ENCODE assay signal across 20 cellular contexts in the genomic region with DNA sequence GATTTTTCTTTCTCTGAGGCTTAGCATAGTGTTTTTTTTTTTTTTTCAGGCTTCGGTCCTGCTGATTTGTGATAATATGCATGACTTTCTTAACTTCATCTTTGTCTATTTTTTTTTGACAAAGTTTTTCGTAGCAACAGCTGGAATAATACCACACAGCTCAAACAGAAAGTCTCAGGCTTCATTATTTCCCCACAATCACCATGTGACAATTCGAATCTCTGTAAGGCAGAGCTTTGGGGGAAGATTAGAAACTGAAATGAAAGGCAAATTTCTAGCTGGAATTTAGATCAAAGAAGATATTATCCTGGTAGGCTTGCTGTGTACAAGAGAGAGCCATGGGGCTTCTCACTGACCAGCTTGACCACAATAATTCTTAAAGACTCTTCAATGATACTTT. TPM values are rescaled to one million over a fixed set of nuclear protein-coding genes. Genes with fewer than 3 reads are reported as not detected.
DNase-seq lines count a peak whose midpoint lies in the region; ATAC-seq and TF ChIP-seq lines count a peak whose summit lies in the region.
"Had no signal": no experiment of that assay in that cellular context is flagged by ENCODE, and none has a peak within 500 bp of the region (broad histone marks: within the 10 kb centered on the region; RNA-seq: fewer than 3 reads in every experiment).

No MANE protein-coding gene starts in this region.

- H3K36me3 ChIP-seq in heart left ventricle (no peaks in the 10 kb centered on the region), right atrium auricular region (no peaks in the 10 kb centered on the region), skeletal muscle satellite cell (ENCODE audit: insufficient read depth, low read length) (no peaks in the 10 kb centered on the region)
- H3K36me3 ChIP-seq: MG63 had no signal

- peak overlapping the region in 9 of 12 donors; percentile 18 to 85 (median 69) for H3K27ac ChIP-seq in heart left ventricle
- H3K27ac ChIP-seq in right atrium auricular region: peak overlapping the region in 1 of 2 donors; percentile 5
- H3K27ac ChIP-seq: 22Rv1, SK-N-MC had no signal

- WGBS in heart left ventricle, 4 donors: 60 to 67% (median 61%) methylated on average over 3 of the region's 3 CpGs

- TF ChIP-seq CTCF in heart left ventricle (IDR thresholded peaks at IDR 0.05): no peak
- TF ChIP-seq CTCF in right atrium auricular region (IDR thresholded peaks at IDR 0.05): no peak

- TF ChIP-seq POLR2A in heart left ventricle (IDR thresholded peaks at IDR 0.05): no peak

- DNase-seq in heart left ventricle: no peak
- DNase-seq in right atrium auricular region (ENCODE audit: low spot score): no peak
- DNase-seq in RPMI8226: peak; percentile 45
- DNase-seq in foreskin melanocyte: peak; percentile 87
- DNase-seq in activated naive CD4-positive, alpha-beta T cell treated with anti-CD3 and anti-CD28 coated beads, Interleukin-2, amount 50 U/mL, for 72 hours (ENCODE audit: low spot score in 2 of 2): no peak
- DNase-seq in HPDE6-E6E7 (ENCODE audit: extremely low spot score): no peak
- DNase-seq: CD4-positive, CD25-positive, alpha-beta regulatory T cell; EL; MG63; NCI-H1092 treated with DMSO at 0.1 percent for 48 hours; NCI-H1694; NCI-H2227 treated with DMSO at 0.1 percent for 48 hours; NCI-H526 had no signal

- peaks cover 4 to 7% of the 10 kb centered on the region in 2 donors for H3K36me3 Mint-ChIP-seq in activated naive CD4-positive, alpha-beta T cell treated with anti-CD3 and anti-CD28 coated beads, Interleukin-2, amount 50 U/mL, for 72 hours
- H3K36me3 Mint-ChIP-seq: CD4-positive, CD25-positive, alpha-beta regulatory T cell had no signal

- no peak overlapping the region for H3K27ac Mint-ChIP-seq in activated naive CD4-positive, alpha-beta T cell treated with anti-CD3 and anti-CD28 coated beads, Interleukin-2, amount 50 U/mL, for 72 hours
- H3K27ac Mint-ChIP-seq: B cell had no signal

- peaks cover 0 to 9% (median 0%) of the 10 kb centered on the region in 12 donors for H3K9me3 ChIP-seq in heart left ventricle
- H3K9me3 ChIP-seq in right atrium auricular region: no peaks in the 10 kb centered on the region
- no peaks in the 10 kb centered on the region for H3K9me3 ChIP-seq in skeletal muscle satellite cell (replicated peaks; ENCODE audit: low read length)

- H3K4me2 ChIP-seq in skeletal muscle satellite cell (ENCODE audit: low read length): peak overlapping the region; percentile 41

- H3K4me1 ChIP-seq in heart left ventricle: peaks cover 0 to 54% (median 31%) of the 10 kb centered on the region in 12 donors
- peaks cover 0 to 26% of the 10 kb centered on the region in 2 donors for H3K4me1 ChIP-seq in right atrium auricular region
- H3K4me1 ChIP-seq in skeletal muscle satellite cell (ENCODE audit: control insufficient read depth, insufficient read depth, low read length): peaks cover 51% of the 10 kb centered on the region

- H3K4me3 ChIP-seq in heart left ventricle (no peak overlapping the region), right atrium auricular region (no peak overlapping the region), skeletal muscle satellite cell (ENCODE audit: low read length) (no peak overlapping the region)
- H3K4me3 ChIP-seq: MG63, SK-N-MC had no signal

- intact Hi-C loops in heart left ventricle (cut with DNase I): no loop called here

- H3K9me3 Mint-ChIP-seq in activated naive CD4-positive, alpha-beta T cell treated with anti-CD3 and anti-CD28 coated beads, Interleukin-2, amount 50 U/mL, for 72 hours: peaks cover 4 to 6% of the 10 kb centered on the region in 2 donors

- peak overlapping the region; percentile 73 for H3K9ac ChIP-seq in skeletal muscle satellite cell (ENCODE audit: low read depth, low read length)

- no peak for ATAC-seq in heart left ventricle
- no peak for ATAC-seq in activated naive CD4-positive, alpha-beta T cell treated with anti-CD3 and anti-CD28 coated beads, Interleukin-2, amount 50 U/mL, for 72 hours
- ATAC-seq in GM21360 (IDR thresholded peaks at IDR 0.05; ENCODE audit: unreplicated experiment): no peak

- no peaks in the 10 kb centered on the region for H3K27me3 ChIP-seq in heart left ventricle
- H3K27me3 ChIP-seq in right atrium auricular region: no peaks in the 10 kb centered on the region
- no peaks in the 10 kb centered on the region for H3K27me3 ChIP-seq in skeletal muscle satellite cell (ENCODE audit: control insufficient read depth, insufficient read depth, low read length)
- H3K27me3 ChIP-seq: MG63 had no signal

RNA-seq across cellular contexts. Expression of a gene that starts 12.3 kb away (rescaled TPM):
- total RNA-seq in heart left ventricle (10 to 100 TPM in 1 of 9 donors, 1 to 10 TPM in 3, under 1 TPM in 5; 0.16 to 11.2 (median 0.83) TPM), right atrium auricular region (1 to 10 TPM in 1 of 2 donors, under 1 TPM in 1; 0.55 to 1.6 TPM)
- polyA plus RNA-seq in heart left ventricle: under 1 TPM; 0.08 to 0.21 TPM
- not detected in 2 replicates for total RNA-seq in skeletal muscle satellite cell (2012; rRNA removed)
- 100 to 1,000 TPM; 159 to 191 TPM for total RNA-seq in activated naive CD4-positive, alpha-beta T cell treated with anti-CD3 and anti-CD28 coated beads, Interleukin-2, amount 50 U/mL, for 72 hours
- total RNA-seq: H1 had no signal
- polyA plus RNA-seq: AG04450, H1 had no signal

Comparison
In these comparisons a context has a peak if more than half of its experiments do, and no peak if none do; other contexts are left out.
1. DNase-seq: peak in RPMI8226 (single experiment) and foreskin melanocyte (single experiment); none in heart left ventricle (0 of 5), right atrium auricular region (single experiment), activated naive CD4-positive, alpha-beta T cell treated with anti-CD3 and anti-CD28 coated beads, Interleukin-2, amount 50 U/mL, for 72 hours (0 of 2) and HPDE6-E6E7 (single experiment).
2. RNA of a gene that starts 12.3 kb away (total RNA-seq): 159 to 191 TPM in activated naive CD4-positive, alpha-beta T cell treated with anti-CD3 and anti-CD28 coated beads, Interleukin-2, amount 50 U/mL, for 72 hours; 0.55 to 1.6 TPM in right atrium auricular region and 0.16 to 11.2 TPM in heart left ventricle; every median in the first group is over 10 times any median in the second.